ENCODE assay signal across 1 cellular context in the genomic region with DNA sequence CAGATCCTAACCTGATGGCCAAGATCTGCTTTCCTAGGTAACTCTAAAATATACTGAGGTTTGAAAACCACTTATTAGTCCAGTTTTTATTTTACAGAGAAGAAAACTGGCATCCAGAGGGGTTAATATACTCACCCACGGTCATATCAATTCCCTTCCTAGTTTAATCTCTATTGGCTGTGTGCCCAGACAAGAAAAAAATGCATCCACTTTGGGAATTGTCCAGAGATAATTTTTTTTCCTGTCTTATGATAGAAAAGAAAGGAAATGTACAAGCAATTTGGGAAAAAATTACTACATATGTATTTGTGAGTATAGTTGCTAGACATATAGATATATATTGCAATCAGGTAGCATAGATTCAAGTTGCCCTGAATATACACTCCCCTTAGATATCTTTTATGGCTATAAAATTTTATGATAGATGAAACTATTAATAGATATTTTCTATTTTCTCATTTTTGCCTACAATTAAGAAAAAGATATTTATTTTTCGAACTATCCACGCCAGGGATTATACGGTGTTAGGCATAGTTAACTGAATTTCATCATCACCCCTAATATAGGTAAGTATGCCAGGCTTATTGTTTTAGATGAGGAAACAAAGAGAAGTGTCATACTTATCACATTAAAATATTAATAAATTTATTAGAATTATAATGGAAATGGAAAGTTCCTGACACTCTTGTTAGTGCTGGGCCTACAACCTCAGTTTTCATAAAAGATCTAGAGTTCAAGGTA.
TF ChIP-seq lines count a peak whose summit lies in the region.

No MANE protein-coding gene starts in this region.

TF ChIP-seq in SK-N-SH, 30 proteins besides CTCF, POLR2A, EP300 and RAD21 (continued from another document):
- TF ChIP-seq EZH2phosphoT487 (IDR thresholded peaks at IDR 0.05; ENCODE audit: borderline replicate concordance, low read depth), result no peak
- TF ChIP-seq TCF12 (IDR thresholded peaks at IDR 0.05), result peak; percentile 76
- peak; percentile 54 for TF ChIP-seq JUND (IDR thresholded peaks at IDR 0.05)
- no peak for TF ChIP-seq NRF1 (IDR thresholded peaks at IDR 0.05; ENCODE audit: low read depth, low read length)
- TF ChIP-seq ELF1 (IDR thresholded peaks at IDR 0.05), result no peak
- TF ChIP-seq FOXM1 (IDR thresholded peaks at IDR 0.05; ENCODE audit: low read depth), result no peak
- peak; percentile 39 for TF ChIP-seq CHD2 (IDR thresholded peaks at IDR 0.05; ENCODE audit: low read length, partially characterized antibody)
